ENCODE assay signal across 8 cellular contexts in the genomic region with DNA sequence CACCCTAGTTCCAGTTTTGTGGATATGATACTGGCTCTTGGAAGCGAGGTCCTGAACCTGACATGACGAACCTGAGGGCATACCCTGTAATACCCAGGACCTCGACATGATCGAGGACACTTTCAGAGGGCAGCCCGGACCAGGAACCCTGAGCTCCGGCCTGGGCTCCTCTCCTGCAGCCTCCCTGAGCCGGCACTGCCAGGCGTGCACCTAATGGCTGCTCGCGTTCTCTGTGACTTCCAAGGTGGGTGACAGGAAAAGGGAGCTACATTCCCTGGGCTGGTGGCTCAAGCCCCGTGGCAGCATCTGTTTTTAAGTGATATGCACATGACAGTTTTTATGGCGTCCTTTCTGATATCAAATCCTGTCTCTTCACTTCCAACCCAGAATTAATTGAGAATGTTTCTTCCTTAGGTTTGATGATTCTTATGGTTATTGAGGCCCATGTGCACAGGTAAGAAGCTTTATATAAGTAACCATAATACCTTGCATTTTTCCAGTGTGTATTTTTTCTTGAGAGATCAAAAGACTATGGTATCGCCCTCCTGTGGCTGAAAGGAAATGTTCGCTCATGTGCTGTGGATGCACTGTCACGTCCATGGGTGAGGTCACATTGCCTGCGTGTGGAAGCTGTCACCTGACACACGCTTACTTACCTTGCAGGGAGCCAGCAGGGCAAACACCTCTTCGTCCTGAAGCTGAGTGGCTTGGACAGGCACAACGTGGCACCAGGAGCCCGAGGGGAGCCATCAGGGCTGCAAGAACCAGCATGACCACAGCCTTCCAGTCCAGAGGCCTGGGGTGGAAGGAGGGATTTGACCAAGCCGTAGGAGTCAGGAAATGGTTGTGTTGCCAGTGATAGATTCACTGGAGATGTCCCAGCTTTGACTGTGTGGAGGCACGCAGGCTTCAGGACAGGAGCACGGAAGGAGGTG.
DNase-seq lines count a peak whose midpoint lies in the region; ATAC-seq and TF ChIP-seq lines count a peak whose summit lies in the region.

No MANE protein-coding gene starts in this region.

- 73 to 86% methylated on average over 12 of the region's 23 CpGs for WGBS in gastroesophageal sphincter (ENCODE audit: low coverage in 1 of 2), 2 donors

- H3K27me3 ChIP-seq in gastroesophageal sphincter: no peaks in the 10 kb centered on the region

- no peak for TF ChIP-seq POLR2A in gastroesophageal sphincter (IDR thresholded peaks at IDR 0.05)

- no peaks in the 10 kb centered on the region for H3K4me1 ChIP-seq in gastroesophageal sphincter

- H3K9me3 ChIP-seq in gastroesophageal sphincter: no peaks in the 10 kb centered on the region

- TF ChIP-seq CTCF in gastroesophageal sphincter (IDR thresholded peaks at IDR 0.05): no peak

- H3K4me3 ChIP-seq in gastroesophageal sphincter: no peak overlapping the region

- no peaks in the 10 kb centered on the region for H3K36me3 ChIP-seq in gastroesophageal sphincter

- no peak for TF ChIP-seq EP300 in gastroesophageal sphincter (IDR thresholded peaks at IDR 0.05)

- no peak for ATAC-seq in GM21367 (IDR thresholded peaks at IDR 0.05; ENCODE audit: unreplicated experiment)
- ATAC-seq in gastroesophageal sphincter: no peak

- H3K27ac ChIP-seq in gastroesophageal sphincter: no peak overlapping the region

- peak; percentile 2 for DNase-seq in A172 (ENCODE audit: low spot score)
- peak; percentile 44 for DNase-seq in Daoy (ENCODE audit: low read depth)
- DNase-seq in NCI-H2107 (lab: John Stamatoyannopoulos, UW): peak; percentile 36
- peak; percentile 13 for DNase-seq in cerebellar cortex (ENCODE audit: low spot score)
- DNase-seq in NK-92 (lab: John Stamatoyannopoulos, UW; ENCODE audit: unreplicated experiment): no peak
- no peak for DNase-seq in putamen (ENCODE audit: low spot score)

Comparison
In these comparisons a context has a peak if more than half of its experiments do, and no peak if none do; other contexts are left out.
1. DNase-seq: peak in A172 (single experiment), Daoy (single experiment), NCI-H2107 (single experiment) and cerebellar cortex (single experiment); none in NK-92 (single experiment) and putamen (single experiment).